In the genomic region with DNA sequence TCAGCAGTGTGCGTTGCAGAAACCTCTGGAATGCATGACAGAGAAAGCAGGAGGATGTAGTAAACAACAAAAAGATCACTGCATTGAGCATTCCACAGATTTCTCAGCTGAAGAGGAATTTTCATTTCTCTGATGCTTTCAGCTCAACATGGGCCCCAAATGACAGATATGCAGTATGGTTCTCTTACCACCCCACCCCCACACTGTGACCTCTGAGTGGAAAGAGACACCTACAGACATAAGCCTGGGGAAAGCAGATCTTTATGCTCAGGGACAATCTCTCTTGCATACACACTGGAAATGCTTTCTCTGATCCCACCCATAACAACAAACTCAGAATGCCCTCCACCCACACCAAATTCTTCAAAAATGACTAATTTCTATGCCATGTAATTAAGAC, we compare ENCODE assay signal across 1 cellular context.
TF ChIP-seq lines count a peak whose summit lies in the region.

No MANE protein-coding gene starts in this region.

TF ChIP-seq in SK-N-SH treated with all-trans-retinoic acid at 6 μM for 48 hours, 23 proteins besides CTCF, POLR2A, EP300 and RAD21 (continued from another document):
- no peak for TF ChIP-seq PPARA (CRISPR knock-in tag; IDR thresholded peaks at IDR 0.05; ENCODE audit: borderline replicate concordance)
- TF ChIP-seq ZFP30 (CRISPR knock-in tag; IDR thresholded peaks at IDR 0.05), result no peak
- TF ChIP-seq, protein P1, sequence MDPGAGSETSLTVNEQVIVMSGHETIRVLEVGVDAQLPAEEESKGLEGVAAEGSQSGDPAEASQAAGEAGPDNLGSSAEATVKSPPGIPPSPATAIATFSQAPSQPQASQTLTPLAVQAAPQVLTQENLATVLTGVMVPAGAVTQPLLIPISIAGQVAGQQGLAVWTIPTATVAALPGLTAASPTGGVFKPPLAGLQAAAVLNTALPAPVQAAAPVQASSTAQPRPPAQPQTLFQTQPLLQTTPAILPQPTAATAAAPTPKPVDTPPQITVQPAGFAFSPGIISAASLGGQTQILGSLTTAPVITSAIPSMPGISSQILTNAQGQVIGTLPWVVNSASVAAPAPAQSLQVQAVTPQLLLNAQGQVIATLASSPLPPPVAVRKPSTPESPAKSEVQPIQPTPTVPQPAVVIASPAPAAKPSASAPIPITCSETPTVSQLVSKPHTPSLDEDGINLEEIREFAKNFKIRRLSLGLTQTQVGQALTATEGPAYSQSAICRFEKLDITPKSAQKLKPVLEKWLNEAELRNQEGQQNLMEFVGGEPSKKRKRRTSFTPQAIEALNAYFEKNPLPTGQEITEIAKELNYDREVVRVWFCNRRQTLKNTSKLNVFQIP (CRISPR knock-in tag; IDR thresholded peaks at IDR 0.05; ENCODE audit: borderline replicate concordance, low read depth), result no peak
- TF ChIP-seq, protein P2, sequence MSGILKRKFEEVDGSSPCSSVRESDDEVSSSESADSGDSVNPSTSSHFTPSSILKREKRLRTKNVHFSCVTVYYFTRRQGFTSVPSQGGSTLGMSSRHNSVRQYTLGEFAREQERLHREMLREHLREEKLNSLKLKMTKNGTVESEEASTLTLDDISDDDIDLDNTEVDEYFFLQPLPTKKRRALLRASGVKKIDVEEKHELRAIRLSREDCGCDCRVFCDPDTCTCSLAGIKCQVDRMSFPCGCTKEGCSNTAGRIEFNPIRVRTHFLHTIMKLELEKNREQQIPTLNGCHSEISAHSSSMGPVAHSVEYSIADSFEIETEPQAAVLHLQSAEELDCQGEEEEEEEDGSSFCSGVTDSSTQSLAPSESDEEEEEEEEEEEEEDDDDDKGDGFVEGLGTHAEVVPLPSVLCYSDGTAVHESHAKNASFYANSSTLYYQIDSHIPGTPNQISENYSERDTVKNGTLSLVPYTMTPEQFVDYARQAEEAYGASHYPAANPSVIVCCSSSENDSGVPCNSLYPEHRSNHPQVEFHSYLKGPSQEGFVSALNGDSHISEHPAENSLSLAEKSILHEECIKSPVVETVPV (CRISPR knock-in tag; IDR thresholded peaks at IDR 0.05), result no peak
- no peak for TF ChIP-seq ISL1 (CRISPR knock-in tag; IDR thresholded peaks at IDR 0.05)
- TF ChIP-seq OSR1 (CRISPR knock-in tag; IDR thresholded peaks at IDR 0.05), result no peak
- TF ChIP-seq, protein P3, sequence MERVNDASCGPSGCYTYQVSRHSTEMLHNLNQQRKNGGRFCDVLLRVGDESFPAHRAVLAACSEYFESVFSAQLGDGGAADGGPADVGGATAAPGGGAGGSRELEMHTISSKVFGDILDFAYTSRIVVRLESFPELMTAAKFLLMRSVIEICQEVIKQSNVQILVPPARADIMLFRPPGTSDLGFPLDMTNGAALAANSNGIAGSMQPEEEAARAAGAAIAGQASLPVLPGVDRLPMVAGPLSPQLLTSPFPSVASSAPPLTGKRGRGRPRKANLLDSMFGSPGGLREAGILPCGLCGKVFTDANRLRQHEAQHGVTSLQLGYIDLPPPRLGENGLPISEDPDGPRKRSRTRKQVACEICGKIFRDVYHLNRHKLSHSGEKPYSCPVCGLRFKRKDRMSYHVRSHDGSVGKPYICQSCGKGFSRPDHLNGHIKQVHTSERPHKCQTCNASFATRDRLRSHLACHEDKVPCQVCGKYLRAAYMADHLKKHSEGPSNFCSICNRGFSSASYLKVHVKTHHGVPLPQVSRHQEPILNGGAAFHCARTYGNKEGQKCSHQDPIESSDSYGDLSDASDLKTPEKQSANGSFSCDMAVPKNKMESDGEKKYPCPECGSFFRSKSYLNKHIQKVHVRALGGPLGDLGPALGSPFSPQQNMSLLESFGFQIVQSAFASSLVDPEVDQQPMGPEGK (CRISPR knock-in tag; IDR thresholded peaks at IDR 0.05; ENCODE audit: borderline replicate concordance), result no peak
- no peak for TF ChIP-seq CSDC2 (CRISPR knock-in tag; IDR thresholded peaks at IDR 0.05)
